In genomic region chr13:39102981-39103490, GRCh38 we compare ENCODE assay signal across 1 cellular context.
TF ChIP-seq lines count a peak whose summit lies in the region.

No MANE protein-coding gene starts in this region.

TF ChIP-seq in GM12878, 131 proteins besides CTCF, POLR2A, EP300 and RAD21:
- TF ChIP-seq REST (IDR thresholded peaks at IDR 0.05; ENCODE audit: low read depth, low read length) (no peak), NKRF (conservative IDR thresholded peaks at IDR 0.05) (no peak), ZNF622 (IDR thresholded peaks at IDR 0.05) (no peak), YBX1 (IDR thresholded peaks at IDR 0.05) (no peak), ATF3 (IDR thresholded peaks at IDR 0.05; ENCODE audit: borderline replicate concordance, extremely low read depth, low read depth, low read length) (no peak), PAX8 (IDR thresholded peaks at IDR 0.05) (no peak), TCF12 (IDR thresholded peaks at IDR 0.05; ENCODE audit: low read depth, low read length) (no peak), IKZF1 (conservative IDR thresholded peaks at IDR 0.05) (no peak), MEF2B (IDR thresholded peaks at IDR 0.05; ENCODE audit: partially characterized antibody, poor library complexity, severe bottlenecking) (no peak), POLR2AphosphoS5 (IDR thresholded peaks at IDR 0.05; ENCODE audit: low read length) (no peak), LARP7 (IDR thresholded peaks at IDR 0.05) (no peak), HSF1 (IDR thresholded peaks at IDR 0.05; ENCODE audit: low read depth, low read length) (no peak), SUZ12 (IDR thresholded peaks at IDR 0.05; ENCODE audit: unreplicated experiment) (no peak), MEF2A (IDR thresholded peaks at IDR 0.05; ENCODE audit: insufficient read depth, low read depth, low read length) (no peak)
